6 cellular contexts compared by ENCODE assay signal in the genomic region with DNA sequence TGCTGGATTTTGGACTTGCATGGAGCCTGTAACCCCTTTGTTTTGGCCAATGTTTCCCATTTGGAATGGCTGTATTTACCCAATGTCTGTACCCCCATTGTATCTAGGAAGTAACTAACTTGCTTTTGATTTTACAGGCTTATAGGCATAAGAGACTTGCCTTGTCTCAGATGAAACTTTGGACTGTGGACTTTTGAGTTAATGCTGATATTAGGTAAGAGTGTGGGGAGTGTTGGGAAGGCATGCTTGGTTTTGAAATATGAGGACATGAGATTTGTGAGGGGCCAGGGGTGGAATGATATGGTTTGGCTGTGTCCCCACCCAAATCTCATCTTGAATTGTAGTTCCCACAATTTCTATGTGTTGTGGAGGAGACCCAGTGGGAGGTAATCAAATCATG.
DNase-seq lines count a peak whose midpoint lies in the region; ATAC-seq, FAIRE-seq and TF ChIP-seq lines count a peak whose summit lies in the region.
"Not testable (repeated sequence)": the region's sequence is repeated elsewhere in the genome, so short reads cannot be mapped to it uniquely, and the experiment has no call there.

No MANE protein-coding gene starts in this region.

- not testable (repeated sequence) for DNase-seq in GM23338 (ENCODE audit: low spot score); WTC11 (ENCODE audit: low spot score)
- peak; percentile 84 for DNase-seq in small intestine

- not testable (repeated sequence) for H3K27ac ChIP-seq in GM23338 (ENCODE audit: low read depth); HUES48 (ENCODE audit: low read depth, low read length); iPS-20b (ENCODE audit: low read length); small intestine (ENCODE audit: low read depth in 1 of 2, low read length in 1 of 2)

- H3K36me3 Mint-ChIP-seq in GM23338 (ENCODE audit: low read depth) (peaks cover 37% of the 10 kb centered on the region), WTC11 (peaks cover 34% of the 10 kb centered on the region)

- H3K4me3 Mint-ChIP-seq in GM23338, result peak overlapping the region; percentile 68
- H3K4me3 Mint-ChIP-seq in WTC11, result peak overlapping the region; percentile 68

- not testable (repeated sequence) for H3F3A ChIP-seq in GM23338 (replicated peaks; ENCODE audit: low read depth)

- peak overlapping the region; percentile 25; the same call in 1 of the 2 replicates for H3K27ac Mint-ChIP-seq in GM23338
- H3K27ac Mint-ChIP-seq in WTC11, result not testable (repeated sequence)

- CTCF ChIA-PET in WTC11 (lab: Charles Lee), result interaction anchor here (0.8 kb wide), 1 partner anchor 78 kb away, joined by 4 read pairs; no protein-coding TSS in a partner anchor

- H3K4me1 Mint-ChIP-seq in GM23338 (peaks cover 30% of the 10 kb centered on the region), WTC11 (peaks cover 62% of the 10 kb centered on the region)

- TF ChIP-seq CTCF in GM23338 (conservative IDR thresholded peaks at IDR 0.05; ENCODE audit: low read depth in 2 of 2); WTC11 (IDR thresholded peaks at IDR 0.05): not testable (repeated sequence)

- H2AFZ ChIP-seq in GM23338, result not testable (repeated sequence)

- H3K9me2 ChIP-seq in GM23338 (ENCODE audit: insufficient read depth), result not testable (repeated sequence)

- peaks cover 16% of the 10 kb centered on the region; the same call in 2 of the 3 replicates for H3K9me3 Mint-ChIP-seq in GM23338
- not testable (repeated sequence) for H3K9me3 Mint-ChIP-seq in WTC11

- not testable (repeated sequence) for H4K20me1 ChIP-seq in GM23338 (replicated peaks; ENCODE audit: insufficient read depth)

- H3K9me3 ChIP-seq in HUES48 (ENCODE audit: control insufficient read depth, insufficient read depth, low read length); iPS-15b (ENCODE audit: control insufficient read depth, insufficient read depth, low read length); iPS-20b (ENCODE audit: insufficient read depth, low read depth, low read length); small intestine (ENCODE audit: control insufficient read depth, low read depth): not testable (repeated sequence)

- H3K27me3 ChIP-seq in GM23338 (ENCODE audit: insufficient read depth); HUES48 (ENCODE audit: control insufficient read depth, insufficient read depth, low read length); iPS-15b (ENCODE audit: control insufficient read depth, insufficient read depth, low read length); iPS-20b (ENCODE audit: insufficient read depth, low read length); small intestine (ENCODE audit: control insufficient read depth in 2 of 2, insufficient read depth in 2 of 2, low read length in 2 of 2): not testable (repeated sequence)

- not testable (repeated sequence) for H3K36me3 ChIP-seq in GM23338 (ENCODE audit: insufficient read depth); iPS-15b (ENCODE audit: control insufficient read depth, insufficient read depth, low read length); small intestine (ENCODE audit: control insufficient read depth in 2 of 2, insufficient read depth in 2 of 2, low read length in 2 of 2)
- H3K36me3 ChIP-seq in HUES48 (ENCODE audit: control insufficient read depth, insufficient read depth, low read length) (peaks cover 31% of the 10 kb centered on the region), iPS-20b (ENCODE audit: insufficient read depth, low read depth, low read length) (peaks cover 43% of the 10 kb centered on the region; the same call in 1 of the 2 replicates)

- POLR2A ChIA-PET in WTC11 (lab: Charles Lee), result not testable (repeated sequence)

- H3K4me2 ChIP-seq in GM23338, result peak overlapping the region; percentile 71

- H3K4me3 ChIP-seq in GM23338 (peak overlapping the region; percentile 42), HUES48 (ENCODE audit: low read depth, low read length) (peak overlapping the region; percentile 62), iPS-15b (ENCODE audit: low read depth, low read length) (peak overlapping the region; percentile 58), iPS-20b (ENCODE audit: low read length) (peak overlapping the region; percentile 63)
- H3K4me3 ChIP-seq in small intestine (ENCODE audit: low read depth in 1 of 2, low read length in 2 of 2), result not testable (repeated sequence)

- H3K79me2 ChIP-seq in GM23338 (replicated peaks; ENCODE audit: insufficient read depth), result peaks cover 18% of the 10 kb centered on the region

- ATAC-seq in GM23338, WTC11: not testable (repeated sequence)

- not testable (repeated sequence) for H3K9ac ChIP-seq in HUES48 (ENCODE audit: low read depth, low read length); iPS-15b (ENCODE audit: low read depth, low read length); iPS-20b (ENCODE audit: low read depth, low read length)

- FAIRE-seq in small intestine (lab: Jason Lieb, UNC), result not testable (repeated sequence)

- H3K4me1 ChIP-seq in GM23338 (ENCODE audit: insufficient read depth) (peaks cover 29% of the 10 kb centered on the region), HUES48 (ENCODE audit: control insufficient read depth, insufficient read depth, low read length) (peaks cover 28% of the 10 kb centered on the region), iPS-15b (ENCODE audit: control insufficient read depth, insufficient read depth, low read length) (peaks cover 13% of the 10 kb centered on the region), iPS-20b (ENCODE audit: insufficient read depth, low read length) (peaks cover 10% of the 10 kb centered on the region; the same call in 1 of the 2 replicates)
- H3K4me1 ChIP-seq in small intestine (ENCODE audit: control insufficient read depth in 2 of 2, insufficient read depth in 1 of 2, low read depth in 1 of 2, low read length in 1 of 2), result not testable (repeated sequence)

- not testable (repeated sequence) for H3K27me3 Mint-ChIP-seq in GM23338 (ENCODE audit: insufficient read depth, low read depth, poor library complexity); WTC11 (ENCODE audit: low read depth)
